19 cellular contexts compared by ENCODE assay signal in the genomic region with DNA sequence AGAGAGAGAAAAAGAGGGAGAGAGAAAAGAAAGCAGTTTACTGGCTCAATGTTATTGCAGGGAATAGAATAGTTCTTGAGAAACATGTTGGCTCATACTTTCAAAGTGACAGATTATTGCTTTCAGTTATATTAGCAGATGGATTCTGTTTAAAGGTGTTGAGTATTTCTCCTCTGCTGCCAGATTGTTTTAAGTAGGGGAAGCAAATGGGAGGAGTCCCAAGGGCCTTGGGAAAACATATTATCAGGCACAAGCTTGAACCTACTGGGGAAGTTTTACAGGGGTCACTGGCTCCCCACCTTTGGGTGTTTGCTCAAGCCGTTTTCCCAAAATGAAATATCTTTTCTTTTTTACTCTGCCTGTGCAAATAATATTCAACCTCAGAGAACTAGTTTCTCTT.
"Had no signal": no experiment of that assay in that cellular context is flagged by ENCODE, and none has a peak within 500 bp of the region (broad histone marks: within the 10 kb centered on the region; RNA-seq: fewer than 3 reads in every experiment).

No MANE protein-coding gene starts in this region.

- H3K4me3 Mint-ChIP-seq: immature natural killer cell, mesothelial cell of epicardium had no signal

- H3K9me3 Mint-ChIP-seq: immature natural killer cell, mesothelial cell of epicardium had no signal

- H3K9me3 ChIP-seq: lower lobe of right lung, mucosa of descending colon had no signal

- H3K27ac ChIP-seq: coronary artery, dorsolateral prefrontal cortex, esophagus muscularis mucosa, foreskin keratinocyte, gastroesophageal sphincter, hepatocyte, left ventricle myocardium inferior, lower lobe of right lung had no signal

- H3K4me1 ChIP-seq: foreskin keratinocyte, gastroesophageal sphincter, heart left ventricle, left ventricle myocardium inferior, lower lobe of right lung had no signal

- H3K27me3 ChIP-seq: foreskin keratinocyte had no signal

- ATAC-seq: foreskin keratinocyte, gastroesophageal sphincter, left colon, left lobe of liver, lower lobe of right lung, mucosa of descending colon had no signal

- DNase-seq: dermis blood vessel endothelial cell; dorsolateral prefrontal cortex; effector CD4-positive, alpha-beta T cell; effector memory CD4-positive, alpha-beta T cell; foreskin keratinocyte; heart left ventricle; hypothalamus; immature natural killer cell; left colon; left ventricle myocardium inferior; lower lobe of right lung; mesenchymal stem cell; mucosa of descending colon had no signal

- H3K4me1 Mint-ChIP-seq: immature natural killer cell, mesothelial cell of epicardium had no signal

- H3K27ac Mint-ChIP-seq: immature natural killer cell, mesothelial cell of epicardium had no signal

- H3K4me3 ChIP-seq: coronary artery, dorsolateral prefrontal cortex, esophagus muscularis mucosa, gastroesophageal sphincter, heart left ventricle, hepatocyte, left ventricle myocardium inferior, lower lobe of right lung, mucosa of descending colon had no signal

- H3K36me3 Mint-ChIP-seq: immature natural killer cell, mesothelial cell of epicardium had no signal
